Comparison of ENCODE assay signal across 8 cellular contexts in the genomic region with DNA sequence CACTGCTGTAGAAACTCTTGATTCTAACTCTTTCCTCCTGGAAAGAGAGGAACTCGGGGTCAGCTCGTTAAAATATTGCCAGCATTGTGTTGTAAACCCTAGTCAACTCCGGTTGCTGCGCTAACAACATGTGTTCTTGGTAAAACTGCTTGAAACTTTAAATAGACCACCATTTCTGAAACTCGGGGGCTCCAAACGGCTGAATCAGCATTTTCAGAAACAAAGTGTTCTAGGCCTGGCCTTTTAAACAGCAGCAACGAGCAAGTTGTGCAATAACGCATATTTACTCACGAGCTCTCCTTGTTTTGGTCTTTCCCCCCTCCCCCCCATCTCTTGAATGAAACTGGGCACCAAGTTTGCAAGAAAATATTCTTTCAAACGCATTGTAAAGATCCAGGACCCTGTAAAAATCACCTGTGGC. TPM values are rescaled to one million over a fixed set of nuclear protein-coding genes. Genes with fewer than 3 reads are reported as not detected.
DNase-seq lines count a peak whose midpoint lies in the region; ATAC-seq and TF ChIP-seq lines count a peak whose summit lies in the region.

No MANE protein-coding gene starts in this region.

- POLR2A ChIA-PET in AG04449 (lab: Yijun Ruan, JAX), result interaction anchor here (0.6 kb wide), 1 partner anchor 33 kb away, joined by 5 read pairs; no protein-coding TSS in a partner anchor

- H3K56ac ChIP-seq in mesendoderm (ENCODE audit: low read length), result peak overlapping the region; percentile 88

- WGBS in mesendoderm (ENCODE audit: extremely low coverage, insufficient coverage, low lambda C conversion rate), result no CpG with 5 or more reads among the region's 10 CpGs

- no peak overlapping the region for H3K23ac ChIP-seq in mesendoderm (ENCODE audit: low read length)

- H3K79me2 ChIP-seq in mesendoderm (ENCODE audit: control insufficient read depth, insufficient read depth, low read length), result peaks cover 56% of the 10 kb centered on the region

- peak overlapping the region; percentile 99 for H3K18ac ChIP-seq in mesendoderm (ENCODE audit: low read length)

- H4K8ac ChIP-seq in mesendoderm (ENCODE audit: low read depth, low read length), result no peak overlapping the region

- H3K4me2 ChIP-seq in mesendoderm (ENCODE audit: low read length), result peak overlapping the region; percentile 81

- H3K4me3 ChIP-seq in AG04449 (ENCODE audit: low read depth, low read length) (peak overlapping the region; percentile 78), breast epithelium (peak overlapping the region; percentile 65 to 90 (median 66)), mesendoderm (ENCODE audit: low read length) (peak overlapping the region; percentile 79)

- peaks cover 18% of the 10 kb centered on the region for H3K79me1 ChIP-seq in mesendoderm (ENCODE audit: low read length)

- peak overlapping the region; percentile 73 for H3K4ac ChIP-seq in mesendoderm (ENCODE audit: low read depth, low read length)

- H3K4me1 ChIP-seq in breast epithelium, result peaks cover 0 to 8% of the 10 kb centered on the region in 2 donors
- peaks cover 11% of the 10 kb centered on the region for H3K4me1 ChIP-seq in mesendoderm (ENCODE audit: control insufficient read depth, low read depth, low read length)

- peaks cover 0 to 10% of the 10 kb centered on the region in 2 donors for H3K9me3 ChIP-seq in breast epithelium

- intact Hi-C loops in breast epithelium (cut with DNase I; ENCODE audit: low total_unique reads), result no loop called here

- H2AK5ac ChIP-seq in mesendoderm (ENCODE audit: low read length), result no peak overlapping the region

- no peak overlapping the region for H2BK15ac ChIP-seq in mesendoderm (replicated peaks; ENCODE audit: low read depth)

- H3K27ac ChIP-seq in breast epithelium (peak overlapping the region; percentile 23 to 93), mesendoderm (ENCODE audit: low read depth, low read length) (peak overlapping the region; percentile 93)

- no peaks in the 10 kb centered on the region for H3K27me3 ChIP-seq in breast epithelium
- no peaks in the 10 kb centered on the region for H3K27me3 ChIP-seq in mesendoderm (ENCODE audit: insufficient read depth, low read length, poor library complexity)

- peak overlapping the region; percentile 23 for H2BK120ac ChIP-seq in mesendoderm (ENCODE audit: low read depth, low read length)

- ATAC-seq in GM19395 (IDR thresholded peaks at IDR 0.05; ENCODE audit: unreplicated experiment), result no peak

- H4K5ac ChIP-seq in mesendoderm (ENCODE audit: low read length), result no peak overlapping the region

- no peaks in the 10 kb centered on the region for H3K36me3 ChIP-seq in breast epithelium
- H3K36me3 ChIP-seq in mesendoderm (ENCODE audit: control insufficient read depth, insufficient read depth, low read length), result no peaks in the 10 kb centered on the region

- DNase-seq in AG04449 (ENCODE audit: low read depth, low spot score) (no peak), HuH-7.5 (ENCODE audit: low spot score) (peak; percentile 52), breast epithelium (ENCODE audit: low spot score in 2 of 2) (no peak), mesendoderm (peak; percentile 40), NK-92 (lab: John Stamatoyannopoulos, UW; ENCODE audit: unreplicated experiment) (no peak), NCI-H1436 treated with DMSO at 0.1 percent for 48 hours (lab: John Stamatoyannopoulos, UW) (no peak)
- DNase-seq in activated effector memory CD4-positive, alpha-beta T cell treated with Interleukin-2 at 50 U/mL for 16 hours, result no peak

- TF ChIP-seq POLR2A in breast epithelium (IDR thresholded peaks at IDR 0.05), result no peak

- H3K9ac ChIP-seq in mesendoderm (ENCODE audit: low read length), result peak overlapping the region; percentile 93

- CTCF ChIA-PET in AG04449 (lab: Yijun Ruan, JAX), result interaction anchor here (1.2 to 2.8 kb wide), 3 partner anchors 279 to 369 kb away, joined by 4 to 15 read pairs (median 9); no protein-coding TSS in a partner anchor

- TF ChIP-seq CTCF in AG04449 (IDR thresholded peaks at IDR 0.05; ENCODE audit: insufficient read depth, low read length, missing control alignments) (no peak), breast epithelium (IDR thresholded peaks at IDR 0.05) (no peak)

- peak overlapping the region; percentile 24 for H2BK5ac ChIP-seq in mesendoderm (ENCODE audit: low read length)

RNA-seq across cellular contexts. Expression of a gene that starts 9.2 kb away (rescaled TPM):
- 10 to 100 TPM; 56.8 to 71.1 (median 61.2) TPM for total RNA-seq in breast epithelium
- 29.6 TPM for polyA plus RNA-seq in mesendoderm (2013, experiment 1 of 2)
- 29.5 TPM for polyA plus RNA-seq in mesendoderm (2013, experiment 2 of 2)

Comparison
In these comparisons a context has a peak if more than half of its experiments do, and no peak if none do; other contexts are left out.
1. DNase-seq: peak in HuH-7.5 (single experiment) and mesendoderm (single experiment); none in AG04449 (single experiment), breast epithelium (0 of 2), NK-92 (single experiment), NCI-H1436 treated with DMSO at 0.1 percent for 48 hours (single experiment) and activated effector memory CD4-positive, alpha-beta T cell treated with Interleukin-2 at 50 U/mL for 16 hours (single experiment).
2. Peak in every context shown above with its lines, with median percentiles within 50 percentile points of each other: H3K4me3 ChIP-seq.